ENCODE assay signal across 1 cellular context in the genomic region with DNA sequence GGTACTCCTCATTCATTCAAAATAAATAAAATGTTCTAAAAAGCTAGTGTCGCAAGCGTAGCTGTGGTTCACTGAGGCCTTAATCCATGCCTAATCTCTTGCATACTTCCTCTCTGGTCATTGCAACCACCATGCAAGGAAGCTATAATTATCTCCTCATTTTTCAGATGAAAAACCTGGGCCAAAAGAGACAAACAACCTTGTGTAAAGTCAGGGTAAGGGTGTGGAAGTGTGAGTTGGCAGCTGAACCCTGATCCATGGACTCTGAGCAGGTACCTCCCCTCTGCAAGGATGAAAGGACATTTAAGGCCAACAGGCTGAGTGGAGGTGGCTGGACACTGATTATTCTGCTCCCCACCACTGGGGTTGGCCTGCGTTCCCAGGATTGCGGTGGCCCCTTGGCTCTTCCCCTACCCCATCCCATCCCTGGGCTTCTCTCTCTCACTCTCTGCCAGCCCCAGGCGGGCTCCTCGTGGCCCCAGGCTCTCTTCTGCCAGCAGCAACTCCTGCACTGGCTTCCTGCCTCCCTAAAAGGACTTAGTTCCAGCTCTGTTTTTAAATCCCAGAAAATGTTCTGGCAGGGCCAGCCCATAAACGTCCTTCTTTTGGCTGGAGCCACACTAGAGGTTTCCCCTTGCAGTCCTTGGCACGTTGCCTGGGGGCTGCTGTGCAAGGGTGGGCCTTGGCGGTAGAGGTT.
A peak's percentile ranks its signal among the peaks of the same experiment; 100 is the strongest.
TF ChIP-seq lines count a peak whose summit lies in the region.

No MANE protein-coding gene starts in this region.

TF ChIP-seq in HepG2, 621 proteins besides CTCF, POLR2A, EP300 and RAD21 (continued from another document and continues in another):
- TF ChIP-seq, protein P1, sequence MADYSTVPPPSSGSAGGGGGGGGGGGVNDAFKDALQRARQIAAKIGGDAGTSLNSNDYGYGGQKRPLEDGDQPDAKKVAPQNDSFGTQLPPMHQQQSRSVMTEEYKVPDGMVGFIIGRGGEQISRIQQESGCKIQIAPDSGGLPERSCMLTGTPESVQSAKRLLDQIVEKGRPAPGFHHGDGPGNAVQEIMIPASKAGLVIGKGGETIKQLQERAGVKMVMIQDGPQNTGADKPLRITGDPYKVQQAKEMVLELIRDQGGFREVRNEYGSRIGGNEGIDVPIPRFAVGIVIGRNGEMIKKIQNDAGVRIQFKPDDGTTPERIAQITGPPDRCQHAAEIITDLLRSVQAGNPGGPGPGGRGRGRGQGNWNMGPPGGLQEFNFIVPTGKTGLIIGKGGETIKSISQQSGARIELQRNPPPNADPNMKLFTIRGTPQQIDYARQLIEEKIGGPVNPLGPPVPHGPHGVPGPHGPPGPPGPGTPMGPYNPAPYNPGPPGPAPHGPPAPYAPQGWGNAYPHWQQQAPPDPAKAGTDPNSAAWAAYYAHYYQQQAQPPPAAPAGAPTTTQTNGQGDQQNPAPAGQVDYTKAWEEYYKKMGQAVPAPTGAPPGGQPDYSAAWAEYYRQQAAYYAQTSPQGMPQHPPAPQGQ (CRISPR knock-in tag; IDR thresholded peaks at IDR 0.05; ENCODE audit: borderline replicate concordance), result no peak
- TF ChIP-seq, protein P2, sequence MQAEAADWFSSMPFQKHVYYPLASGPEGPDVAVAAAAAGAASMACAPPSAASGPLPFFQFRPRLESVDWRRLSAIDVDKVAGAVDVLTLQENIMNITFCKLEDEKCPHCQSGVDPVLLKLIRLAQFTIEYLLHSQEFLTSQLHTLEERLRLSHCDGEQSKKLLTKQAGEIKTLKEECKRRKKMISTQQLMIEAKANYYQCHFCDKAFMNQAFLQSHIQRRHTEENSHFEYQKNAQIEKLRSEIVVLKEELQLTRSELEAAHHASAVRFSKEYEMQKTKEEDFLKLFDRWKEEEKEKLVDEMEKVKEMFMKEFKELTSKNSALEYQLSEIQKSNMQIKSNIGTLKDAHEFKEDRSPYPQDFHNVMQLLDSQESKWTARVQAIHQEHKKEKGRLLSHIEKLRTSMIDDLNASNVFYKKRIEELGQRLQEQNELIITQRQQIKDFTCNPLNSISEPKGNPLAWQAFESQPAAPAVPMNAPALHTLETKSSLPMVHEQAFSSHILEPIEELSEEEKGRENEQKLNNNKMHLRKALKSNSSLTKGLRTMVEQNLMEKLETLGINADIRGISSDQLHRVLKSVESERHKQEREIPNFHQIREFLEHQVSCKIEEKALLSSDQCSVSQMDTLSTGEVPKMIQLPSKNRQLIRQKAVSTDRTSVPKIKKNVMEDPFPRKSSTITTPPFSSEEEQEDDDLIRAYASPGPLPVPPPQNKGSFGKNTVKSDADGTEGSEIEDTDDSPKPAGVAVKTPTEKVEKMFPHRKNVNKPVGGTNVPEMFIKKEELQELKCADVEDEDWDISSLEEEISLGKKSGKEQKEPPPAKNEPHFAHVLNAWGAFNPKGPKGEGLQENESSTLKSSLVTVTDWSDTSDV (CRISPR knock-in tag; IDR thresholded peaks at IDR 0.05), result no peak
- TF ChIP-seq ZNF605 (CRISPR knock-in tag; IDR thresholded peaks at IDR 0.05) (no peak), ZBTB8A (CRISPR knock-in tag; IDR thresholded peaks at IDR 0.05; ENCODE audit: borderline replicate concordance, low read depth) (no peak), GTF2F1 (IDR thresholded peaks at IDR 0.05; ENCODE audit: low read length) (no peak), NFRKB (IDR thresholded peaks at IDR 0.05) (no peak), RARA (CRISPR knock-in tag; IDR thresholded peaks at IDR 0.05) (no peak), NCOA2 (CRISPR knock-in tag; IDR thresholded peaks at IDR 0.05) (0 out of 2 replicates have a peak, but pooled peaks have one; percentile 28), PITX1 (CRISPR knock-in tag; IDR thresholded peaks at IDR 0.05) (0 out of 2 replicates have a peak, but pooled peaks have one; percentile 44), SRSF4 (IDR thresholded peaks at IDR 0.05; ENCODE audit: low read depth, low read length, poor library complexity, severe bottlenecking) (no peak), ZNF572 (CRISPR knock-in tag; IDR thresholded peaks at IDR 0.05) (no peak), ZNF543 (CRISPR knock-in tag; IDR thresholded peaks at IDR 0.05) (no peak), ZNF589 (CRISPR knock-in tag; conservative IDR thresholded peaks at IDR 0.05) (no peak), TAF1 (CRISPR knock-in tag; IDR thresholded peaks at IDR 0.05) (no peak), FOXO1 (CRISPR knock-in tag; IDR thresholded peaks at IDR 0.05) (no peak), ZNF484 (CRISPR knock-in tag; IDR thresholded peaks at IDR 0.05; ENCODE audit: borderline replicate concordance, low read depth) (no peak), ZNF24 (IDR thresholded peaks at IDR 0.05) (no peak), HMG20B (CRISPR knock-in tag; conservative IDR thresholded peaks at IDR 0.05) (no peak), ZNF781 (CRISPR knock-in tag; IDR thresholded peaks at IDR 0.05; ENCODE audit: borderline replicate concordance, not compliant biosample characterization) (no peak), ZNF746 (CRISPR knock-in tag; IDR thresholded peaks at IDR 0.05) (no peak), ZNF557 (CRISPR knock-in tag; IDR thresholded peaks at IDR 0.05) (no peak), ZNF850 (CRISPR knock-in tag; conservative IDR thresholded peaks at IDR 0.05) (no peak), NFIC (IDR thresholded peaks at IDR 0.05; ENCODE audit: low read length) (no peak), TOE1 (CRISPR knock-in tag; IDR thresholded peaks at IDR 0.05) (no peak), POLR2AphosphoS2 (IDR thresholded peaks at IDR 0.05; ENCODE audit: low read depth, low read length) (no peak)
- TF ChIP-seq, protein P3, sequence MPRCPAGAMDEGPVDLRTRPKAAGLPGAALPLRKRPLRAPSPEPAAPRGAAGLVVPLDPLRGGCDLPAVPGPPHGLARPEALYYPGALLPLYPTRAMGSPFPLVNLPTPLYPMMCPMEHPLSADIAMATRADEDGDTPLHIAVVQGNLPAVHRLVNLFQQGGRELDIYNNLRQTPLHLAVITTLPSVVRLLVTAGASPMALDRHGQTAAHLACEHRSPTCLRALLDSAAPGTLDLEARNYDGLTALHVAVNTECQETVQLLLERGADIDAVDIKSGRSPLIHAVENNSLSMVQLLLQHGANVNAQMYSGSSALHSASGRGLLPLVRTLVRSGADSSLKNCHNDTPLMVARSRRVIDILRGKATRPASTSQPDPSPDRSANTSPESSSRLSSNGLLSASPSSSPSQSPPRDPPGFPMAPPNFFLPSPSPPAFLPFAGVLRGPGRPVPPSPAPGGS (CRISPR knock-in tag; IDR thresholded peaks at IDR 0.05), result no peak
- TF ChIP-seq, protein P4, sequence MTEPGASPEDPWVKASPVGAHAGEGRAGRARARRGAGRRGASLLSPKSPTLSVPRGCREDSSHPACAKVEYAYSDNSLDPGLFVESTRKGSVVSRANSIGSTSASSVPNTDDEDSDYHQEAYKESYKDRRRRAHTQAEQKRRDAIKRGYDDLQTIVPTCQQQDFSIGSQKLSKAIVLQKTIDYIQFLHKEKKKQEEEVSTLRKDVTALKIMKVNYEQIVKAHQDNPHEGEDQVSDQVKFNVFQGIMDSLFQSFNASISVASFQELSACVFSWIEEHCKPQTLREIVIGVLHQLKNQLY (CRISPR knock-in tag; IDR thresholded peaks at IDR 0.05), result no peak
- TF ChIP-seq, protein P5, sequence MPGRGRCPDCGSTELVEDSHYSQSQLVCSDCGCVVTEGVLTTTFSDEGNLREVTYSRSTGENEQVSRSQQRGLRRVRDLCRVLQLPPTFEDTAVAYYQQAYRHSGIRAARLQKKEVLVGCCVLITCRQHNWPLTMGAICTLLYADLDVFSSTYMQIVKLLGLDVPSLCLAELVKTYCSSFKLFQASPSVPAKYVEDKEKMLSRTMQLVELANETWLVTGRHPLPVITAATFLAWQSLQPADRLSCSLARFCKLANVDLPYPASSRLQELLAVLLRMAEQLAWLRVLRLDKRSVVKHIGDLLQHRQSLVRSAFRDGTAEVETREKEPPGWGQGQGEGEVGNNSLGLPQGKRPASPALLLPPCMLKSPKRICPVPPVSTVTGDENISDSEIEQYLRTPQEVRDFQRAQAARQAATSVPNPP (CRISPR knock-in tag; IDR thresholded peaks at IDR 0.05), result no peak
- TF ChIP-seq, protein P6, sequence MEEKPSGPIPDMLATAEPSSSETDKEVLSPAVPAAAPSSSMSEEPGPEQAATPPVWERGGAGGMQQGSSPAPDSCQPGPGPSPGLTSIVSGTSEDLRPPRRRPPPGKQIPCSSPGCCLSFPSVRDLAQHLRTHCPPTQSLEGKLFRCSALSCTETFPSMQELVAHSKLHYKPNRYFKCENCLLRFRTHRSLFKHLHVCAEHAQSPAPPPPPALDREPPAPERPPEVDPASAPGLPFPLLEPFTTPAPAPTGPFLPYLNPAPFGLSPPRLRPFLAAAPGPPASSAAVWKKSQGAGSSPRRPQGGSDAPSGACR (CRISPR knock-in tag; IDR thresholded peaks at IDR 0.05), result no peak
- TF ChIP-seq, protein P7, sequence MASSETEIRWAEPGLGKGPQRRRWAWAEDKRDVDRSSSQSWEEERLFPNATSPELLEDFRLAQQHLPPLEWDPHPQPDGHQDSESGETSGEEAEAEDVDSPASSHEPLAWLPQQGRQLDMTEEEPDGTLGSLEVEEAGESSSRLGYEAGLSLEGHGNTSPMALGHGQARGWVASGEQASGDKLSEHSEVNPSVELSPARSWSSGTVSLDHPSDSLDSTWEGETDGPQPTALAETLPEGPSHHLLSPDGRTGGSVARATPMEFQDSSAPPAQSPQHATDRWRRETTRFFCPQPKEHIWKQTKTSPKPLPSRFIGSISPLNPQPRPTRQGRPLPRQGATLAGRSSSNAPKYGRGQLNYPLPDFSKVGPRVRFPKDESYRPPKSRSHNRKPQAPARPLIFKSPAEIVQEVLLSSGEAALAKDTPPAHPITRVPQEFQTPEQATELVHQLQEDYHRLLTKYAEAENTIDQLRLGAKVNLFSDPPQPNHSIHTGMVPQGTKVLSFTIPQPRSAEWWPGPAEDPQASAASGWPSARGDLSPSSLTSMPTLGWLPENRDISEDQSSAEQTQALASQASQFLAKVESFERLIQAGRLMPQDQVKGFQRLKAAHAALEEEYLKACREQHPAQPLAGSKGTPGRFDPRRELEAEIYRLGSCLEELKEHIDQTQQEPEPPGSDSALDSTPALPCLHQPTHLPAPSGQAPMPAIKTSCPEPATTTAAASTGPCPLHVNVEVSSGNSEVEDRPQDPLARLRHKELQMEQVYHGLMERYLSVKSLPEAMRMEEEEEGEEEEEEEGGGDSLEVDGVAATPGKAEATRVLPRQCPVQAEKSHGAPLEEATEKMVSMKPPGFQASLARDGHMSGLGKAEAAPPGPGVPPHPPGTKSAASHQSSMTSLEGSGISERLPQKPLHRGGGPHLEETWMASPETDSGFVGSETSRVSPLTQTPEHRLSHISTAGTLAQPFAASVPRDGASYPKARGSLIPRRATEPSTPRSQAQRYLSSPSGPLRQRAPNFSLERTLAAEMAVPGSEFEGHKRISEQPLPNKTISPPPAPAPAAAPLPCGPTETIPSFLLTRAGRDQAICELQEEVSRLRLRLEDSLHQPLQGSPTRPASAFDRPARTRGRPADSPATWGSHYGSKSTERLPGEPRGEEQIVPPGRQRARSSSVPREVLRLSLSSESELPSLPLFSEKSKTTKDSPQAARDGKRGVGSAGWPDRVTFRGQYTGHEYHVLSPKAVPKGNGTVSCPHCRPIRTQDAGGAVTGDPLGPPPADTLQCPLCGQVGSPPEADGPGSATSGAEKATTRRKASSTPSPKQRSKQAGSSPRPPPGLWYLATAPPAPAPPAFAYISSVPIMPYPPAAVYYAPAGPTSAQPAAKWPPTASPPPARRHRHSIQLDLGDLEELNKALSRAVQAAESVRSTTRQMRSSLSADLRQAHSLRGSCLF (CRISPR knock-in tag; IDR thresholded peaks at IDR 0.05; ENCODE audit: borderline replicate concordance), result no peak
- TF ChIP-seq, protein P8, sequence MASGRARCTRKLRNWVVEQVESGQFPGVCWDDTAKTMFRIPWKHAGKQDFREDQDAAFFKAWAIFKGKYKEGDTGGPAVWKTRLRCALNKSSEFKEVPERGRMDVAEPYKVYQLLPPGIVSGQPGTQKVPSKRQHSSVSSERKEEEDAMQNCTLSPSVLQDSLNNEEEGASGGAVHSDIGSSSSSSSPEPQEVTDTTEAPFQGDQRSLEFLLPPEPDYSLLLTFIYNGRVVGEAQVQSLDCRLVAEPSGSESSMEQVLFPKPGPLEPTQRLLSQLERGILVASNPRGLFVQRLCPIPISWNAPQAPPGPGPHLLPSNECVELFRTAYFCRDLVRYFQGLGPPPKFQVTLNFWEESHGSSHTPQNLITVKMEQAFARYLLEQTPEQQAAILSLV (CRISPR knock-in tag; IDR thresholded peaks at IDR 0.05; ENCODE audit: borderline replicate concordance), result no peak
- TF ChIP-seq, protein P9, sequence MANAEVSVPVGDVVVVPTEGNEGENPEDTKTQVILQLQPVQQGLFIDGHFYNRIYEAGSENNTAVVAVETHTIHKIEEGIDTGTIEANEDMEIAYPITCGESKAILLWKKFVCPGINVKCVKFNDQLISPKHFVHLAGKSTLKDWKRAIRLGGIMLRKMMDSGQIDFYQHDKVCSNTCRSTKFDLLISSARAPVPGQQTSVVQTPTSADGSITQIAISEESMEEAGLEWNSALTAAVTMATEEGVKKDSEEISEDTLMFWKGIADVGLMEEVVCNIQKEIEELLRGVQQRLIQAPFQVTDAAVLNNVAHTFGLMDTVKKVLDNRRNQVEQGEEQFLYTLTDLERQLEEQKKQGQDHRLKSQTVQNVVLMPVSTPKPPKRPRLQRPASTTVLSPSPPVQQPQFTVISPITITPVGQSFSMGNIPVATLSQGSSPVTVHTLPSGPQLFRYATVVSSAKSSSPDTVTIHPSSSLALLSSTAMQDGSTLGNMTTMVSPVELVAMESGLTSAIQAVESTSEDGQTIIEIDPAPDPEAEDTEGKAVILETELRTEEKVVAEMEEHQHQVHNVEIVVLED (CRISPR knock-in tag; IDR thresholded peaks at IDR 0.05; ENCODE audit: borderline replicate concordance), result no peak
- TF ChIP-seq, protein P10, sequence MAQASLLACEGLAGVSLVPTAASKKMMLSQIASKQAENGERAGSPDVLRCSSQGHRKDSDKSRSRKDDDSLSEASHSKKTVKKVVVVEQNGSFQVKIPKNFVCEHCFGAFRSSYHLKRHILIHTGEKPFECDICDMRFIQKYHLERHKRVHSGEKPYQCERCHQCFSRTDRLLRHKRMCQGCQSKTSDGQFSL (CRISPR knock-in tag; IDR thresholded peaks at IDR 0.05), result no peak
- TF ChIP-seq, protein P11, sequence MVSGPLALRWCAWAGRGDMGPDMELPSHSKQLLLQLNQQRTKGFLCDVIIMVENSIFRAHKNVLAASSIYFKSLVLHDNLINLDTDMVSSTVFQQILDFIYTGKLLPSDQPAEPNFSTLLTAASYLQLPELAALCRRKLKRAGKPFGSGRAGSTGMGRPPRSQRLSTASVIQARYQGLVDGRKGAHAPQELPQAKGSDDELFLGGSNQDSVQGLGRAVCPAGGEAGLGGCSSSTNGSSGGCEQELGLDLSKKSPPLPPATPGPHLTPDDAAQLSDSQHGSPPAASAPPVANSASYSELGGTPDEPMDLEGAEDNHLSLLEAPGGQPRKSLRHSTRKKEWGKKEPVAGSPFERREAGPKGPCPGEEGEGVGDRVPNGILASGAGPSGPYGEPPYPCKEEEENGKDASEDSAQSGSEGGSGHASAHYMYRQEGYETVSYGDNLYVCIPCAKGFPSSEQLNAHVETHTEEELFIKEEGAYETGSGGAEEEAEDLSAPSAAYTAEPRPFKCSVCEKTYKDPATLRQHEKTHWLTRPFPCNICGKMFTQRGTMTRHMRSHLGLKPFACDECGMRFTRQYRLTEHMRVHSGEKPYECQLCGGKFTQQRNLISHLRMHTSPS (CRISPR knock-in tag; IDR thresholded peaks at IDR 0.05; ENCODE audit: low read depth), result no peak
- TF ChIP-seq, protein P12, sequence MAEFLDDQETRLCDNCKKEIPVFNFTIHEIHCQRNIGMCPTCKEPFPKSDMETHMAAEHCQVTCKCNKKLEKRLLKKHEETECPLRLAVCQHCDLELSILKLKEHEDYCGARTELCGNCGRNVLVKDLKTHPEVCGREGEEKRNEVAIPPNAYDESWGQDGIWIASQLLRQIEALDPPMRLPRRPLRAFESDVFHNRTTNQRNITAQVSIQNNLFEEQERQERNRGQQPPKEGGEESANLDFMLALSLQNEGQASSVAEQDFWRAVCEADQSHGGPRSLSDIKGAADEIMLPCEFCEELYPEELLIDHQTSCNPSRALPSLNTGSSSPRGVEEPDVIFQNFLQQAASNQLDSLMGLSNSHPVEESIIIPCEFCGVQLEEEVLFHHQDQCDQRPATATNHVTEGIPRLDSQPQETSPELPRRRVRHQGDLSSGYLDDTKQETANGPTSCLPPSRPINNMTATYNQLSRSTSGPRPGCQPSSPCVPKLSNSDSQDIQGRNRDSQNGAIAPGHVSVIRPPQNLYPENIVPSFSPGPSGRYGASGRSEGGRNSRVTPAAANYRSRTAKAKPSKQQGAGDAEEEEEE (CRISPR knock-in tag; IDR thresholded peaks at IDR 0.05; ENCODE audit: borderline replicate concordance), result no peak
